Comparison of ENCODE assay signal across 9 cellular contexts in genomic region chr6:43334466-43335095, GRCh38. TPM values are rescaled to one million over a fixed set of nuclear protein-coding genes. Genes with fewer than 3 reads are reported as not detected.
DNase-seq lines count a peak whose midpoint lies in the region; ATAC-seq, FAIRE-seq and TF ChIP-seq lines count a peak whose summit lies in the region.
"Had no signal": no experiment of that assay in that cellular context is flagged by ENCODE, and none has a peak within 500 bp of the region (broad histone marks: within the 10 kb centered on the region; RNA-seq: fewer than 3 reads in every experiment).

No MANE protein-coding gene starts in this region.

- H3K79me2 ChIP-seq in HCT116 (ENCODE audit: insufficient read depth, low read length), result no peaks in the 10 kb centered on the region

- H3K4me3 ChIP-seq in HCT116 (replicated peaks in 1 of 2; ENCODE audit: low read depth in 1 of 2, low read length in 2 of 2) (no peak overlapping the region), esophagus muscularis mucosa (no peak overlapping the region)

- H3K4me2 ChIP-seq in HCT116 (ENCODE audit: low read length), result peak overlapping the region; percentile 2; the same call in 1 of the 2 replicates

- FAIRE-seq in RCC 7860 (lab: Jason Lieb, UNC), result peak; percentile 76

- POLR2A ChIA-PET in HCT116 (lab: Charles Lee), result no interaction called here

- RAD21 ChIA-PET in HCT116 (lab: Charles Lee; ENCODE audit: low non-redundant PET in 1 of 2, low total read pairs in 2 of 2, uncharacterized antibody in 2 of 2, unreplicated experiment in 2 of 2), result interaction anchor here (0.5 to 0.7 kb wide), 4 partner anchors 61 to 169 kb away, joined by 3 to 5 read pairs (median 3); no protein-coding TSS in a partner anchor

- intact Hi-C loops in HCT116 (cut with micrococcal nuclease) (loop anchor here (1.0 kb wide), 2 partner anchors 71 to 433 kb away; no protein-coding TSS in a partner anchor), esophagus muscularis mucosa (cut with DNase I) (loop anchor here (1.0 kb wide), 1 partner anchor 71 kb away; no protein-coding TSS in a partner anchor)

- H4K20me1 ChIP-seq in HCT116 (ENCODE audit: insufficient read depth), result no peaks in the 10 kb centered on the region

- TF ChIP-seq RAD21 in HCT116 (IDR thresholded peaks at IDR 0.05; ENCODE audit: low read depth), result peak; percentile 67

- peak overlapping the region; percentile 27 for H2AFZ ChIP-seq in HCT116 (ENCODE audit: low read depth, low read length, poor library complexity, severe bottlenecking)

- TF ChIP-seq EP300 in esophagus muscularis mucosa (IDR thresholded peaks at IDR 0.05), result no peak

- peaks cover 4 to 6% of the 10 kb centered on the region in 2 experiments; a peak in 3 of 4 replicates for H3K4me1 ChIP-seq in HCT116 (ENCODE audit: control insufficient read depth in 1 of 2, insufficient read depth in 2 of 2, low read length in 2 of 2)
- peaks cover 0 to 7% (median 3%) of the 10 kb centered on the region in 4 donors for H3K4me1 ChIP-seq in esophagus muscularis mucosa

- no peaks in the 10 kb centered on the region for H3K9me3 ChIP-seq in HCT116 (ENCODE audit: control insufficient read depth in 1 of 2, insufficient read depth in 1 of 2, low read depth in 1 of 2, low read length in 2 of 2)
- H3K9me3 ChIP-seq in esophagus muscularis mucosa, result no peaks in the 10 kb centered on the region

- 50% methylated on average over 2 of the region's 2 CpGs for WGBS in esophagus muscularis mucosa

- TF ChIP-seq CTCF in C4-2B (conservative IDR thresholded peaks at IDR 0.05), result peak; percentile 79
- peak; percentile 60 to 79 (median 60); a peak in 5 of 6 replicates for TF ChIP-seq CTCF in HCT116 (IDR thresholded peaks at IDR 0.05 in 2 of 3, conservative IDR thresholded peaks at IDR 0.05 in 1 of 3; ENCODE audit: borderline replicate concordance in 1 of 3, insufficient read depth in 1 of 3, low read depth in 2 of 3, low read length in 2 of 3)
- peak; percentile 57 to 60 (median 58) for TF ChIP-seq CTCF in esophagus muscularis mucosa (IDR thresholded peaks at IDR 0.05)
- no peak for TF ChIP-seq CTCF in omental fat pad (IDR thresholded peaks at IDR 0.05)

- TF ChIP-seq POLR2A in HCT116 (IDR thresholded peaks at IDR 0.05; ENCODE audit: borderline replicate concordance, extremely low read depth, insufficient read depth, insufficient read length) (no peak), esophagus muscularis mucosa (IDR thresholded peaks at IDR 0.05; ENCODE audit: low read depth) (no peak)

- no peak overlapping the region for H3K9ac ChIP-seq in HCT116 (ENCODE audit: low read length)

- ATAC-seq in HCT116 (peak; percentile 98), omental fat pad (ENCODE audit: low FRiP score) (peak; percentile 66), HG03442 (IDR thresholded peaks at IDR 0.05; ENCODE audit: unreplicated experiment) (no peak)
- ATAC-seq: naive thymus-derived CD8-positive, alpha-beta T cell had no signal

- BruUV-seq in HCT116 (replicated peaks; lab: Mats Ljungman, UMichigan), result no TSS peak

- no peaks in the 10 kb centered on the region for H3K27me3 ChIP-seq in HCT116 (ENCODE audit: insufficient read depth, low read length)
- H3K27me3 ChIP-seq in esophagus muscularis mucosa, result no peaks in the 10 kb centered on the region

- no peaks in the 10 kb centered on the region for H3K9me2 ChIP-seq in HCT116 (ENCODE audit: insufficient read depth)

- no peak overlapping the region for H3K27ac ChIP-seq in C4-2B
- H3K27ac ChIP-seq in HCT116 (ENCODE audit: low read depth, low read length), result no peak overlapping the region
- no peak overlapping the region for H3K27ac ChIP-seq in esophagus muscularis mucosa (replicated peaks in 1 of 4)

- DNase-seq in HCT116 (ENCODE audit: low read depth, low spot score) (peak; percentile 68), RCC 7860 (ENCODE audit: low spot score) (peak; percentile 50), esophagus muscularis mucosa (ENCODE audit: extremely low spot score) (no peak), omental fat pad (ENCODE audit: low spot score) (no peak), NK-92 (lab: John Stamatoyannopoulos, UW; ENCODE audit: unreplicated experiment) (no peak), germinal center (ENCODE audit: low spot score) (no peak)

- CTCF ChIA-PET in HCT116 (lab: Charles Lee), result interaction anchor here (0.7 to 2.9 kb wide), 16 partner anchors 10 to 434 kb away, joined by 3 to 16 read pairs (median 4); partner anchors contain the start of genes CNPY3 and ZNF318

- H3K36me3 ChIP-seq in HCT116 (ENCODE audit: control insufficient read depth in 1 of 2, insufficient read depth in 2 of 2, low read length in 2 of 2), result peaks cover 0 to under 1% of the 10 kb centered on the region in 2 experiments; a peak in 2 of 4 replicates
- peaks cover 7 to 37% (median 28%) of the 10 kb centered on the region in 4 donors for H3K36me3 ChIP-seq in esophagus muscularis mucosa

TF ChIP-seq in HCT116, 20 proteins besides CTCF, POLR2A, EP300 and RAD21:
- TF ChIP-seq ELF1 (IDR thresholded peaks at IDR 0.05; ENCODE audit: borderline replicate concordance, low read depth) (peak; percentile 41), CBX3 (IDR thresholded peaks at IDR 0.05; ENCODE audit: low read depth) (no peak)

RNA-seq across cellular contexts. Expression of gene CRIP3, which starts 26.0 kb away (rescaled TPM):
- not detected for total RNA-seq in HCT116 (2021; ENCODE audit: unreplicated experiment)
- not detected in 2 replicates for polyA plus RNA-seq in HCT116 (2012)
- not detected for total RNA-seq in esophagus muscularis mucosa
- 1 to 10 TPM in 1 of 4 donors, under 1 TPM in 2, not detected in 1; 0.84 to 7.9 (median 0.94) TPM for total RNA-seq in omental fat pad
- polyA plus RNA-seq: naive thymus-derived CD8-positive, alpha-beta T cell had no signal

RNA-seq across cellular contexts. Expression of gene ZNF318, which starts 34.9 kb away (rescaled TPM):
- total RNA-seq in HCT116 (2021; ENCODE audit: unreplicated experiment), result 15.2 TPM
- polyA plus RNA-seq in HCT116 (2012), result 7.4 and 8.4 TPM in 2 replicates
- 10 to 100 TPM; 11.1 to 17.3 (median 14.6) TPM for total RNA-seq in esophagus muscularis mucosa
- 10 to 100 TPM in 3 of 4 donors, 1 to 10 TPM in 1; 9.2 to 15.8 (median 12.7) TPM for total RNA-seq in omental fat pad

RNA-seq across cellular contexts. Expression of gene SLC22A7, which starts 36.5 kb away (rescaled TPM):
- total RNA-seq in HCT116 (2021; ENCODE audit: unreplicated experiment) (not detected), esophagus muscularis mucosa (not detected), omental fat pad (not detected)
- polyA plus RNA-seq in HCT116 (2012), result not detected in 2 replicates
- total RNA-seq: naive thymus-derived CD8-positive, alpha-beta T cell had no signal
- polyA plus RNA-seq: naive thymus-derived CD8-positive, alpha-beta T cell had no signal

Comparison
In these comparisons a context has a peak if more than half of its experiments do, and no peak if none do; other contexts are left out.
1. CTCF ChIP-seq: peak in C4-2B (single experiment), HCT116 (3 of 3) and esophagus muscularis mucosa (3 of 3); none in omental fat pad (0 of 3).
2. DNase-seq: peak in HCT116 (single experiment) and RCC 7860 (single experiment); none in esophagus muscularis mucosa (single experiment), omental fat pad (single experiment), NK-92 (single experiment) and germinal center (single experiment).